Comparison of ENCODE assay signal across 8 cellular contexts in the genomic region with DNA sequence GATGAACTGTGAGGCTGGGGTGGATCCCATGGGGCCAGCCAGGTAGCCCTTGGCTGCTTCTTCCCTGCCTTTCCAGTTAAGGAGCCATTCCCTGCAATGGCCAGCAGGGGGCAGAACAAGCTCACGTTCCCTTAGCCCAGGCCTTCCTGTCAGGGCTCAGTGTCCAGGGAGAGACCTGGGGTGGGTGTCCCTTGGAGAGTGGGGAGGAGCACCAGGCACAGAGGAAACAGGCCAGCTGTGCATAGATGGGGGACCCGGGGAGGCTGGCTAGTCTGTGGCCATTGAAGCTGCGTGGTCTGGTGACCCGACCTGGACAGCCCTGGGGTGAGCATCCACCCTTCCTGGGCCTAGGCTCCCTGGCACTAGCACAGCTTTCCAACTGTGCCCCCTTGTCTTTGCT. TPM values are rescaled to one million over a fixed set of nuclear protein-coding genes. Genes with fewer than 3 reads are reported as not detected.
DNase-seq lines count a peak whose midpoint lies in the region; ATAC-seq and TF ChIP-seq lines count a peak whose summit lies in the region.

No MANE protein-coding gene starts in this region.

- DNase-seq in CD4-positive, CD25-positive, alpha-beta regulatory T cell = peak; percentile 66 to 80 (median 74)
- peak; percentile 53 for DNase-seq in MV-4-11 (lab: John Stamatoyannopoulos, UW)
- peak; percentile 35 for DNase-seq in activated naive CD8-positive, alpha-beta T cell treated with anti-CD3 and anti-CD28 coated beads, Interleukin-2, amount 50 U/mL, for 16 hours (ENCODE audit: low read depth, low spot score)
- peak; percentile 88 to 89 for DNase-seq in cardiac muscle cell (ENCODE audit: low read depth in 1 of 2, low spot score in 1 of 2)
- DNase-seq in pulmonary artery endothelial cell (ENCODE audit: low read depth, low spot score) = peak; percentile 29

- no peaks in the 10 kb centered on the region for H3K36me3 ChIP-seq in CD4-positive, CD25-positive, alpha-beta regulatory T cell (ENCODE audit: control insufficient read depth, insufficient read depth, low read length)
- H3K36me3 ChIP-seq in SU-DHL-6 (ENCODE audit: low read length) (no peaks in the 10 kb centered on the region), cardiac muscle cell (no peaks in the 10 kb centered on the region)

- H3K27ac Mint-ChIP-seq in CD4-positive, CD25-positive, alpha-beta regulatory T cell = peak overlapping the region in 1 of 3 donors; percentile 26

- H3K4me1 ChIP-seq in CD4-positive, CD25-positive, alpha-beta regulatory T cell (ENCODE audit: control insufficient read depth, insufficient read depth, low read length, poor library complexity, severe bottlenecking) = peaks cover 5% of the 10 kb centered on the region
- peaks cover 3% of the 10 kb centered on the region for H3K4me1 ChIP-seq in cardiac muscle cell (ENCODE audit: low read depth)

- H3K36me3 Mint-ChIP-seq in CD4-positive, CD25-positive, alpha-beta regulatory T cell = no peaks in the 10 kb centered on the region

- H3K79me2 ChIP-seq in SU-DHL-6 (ENCODE audit: insufficient read depth, low read length) = no peaks in the 10 kb centered on the region

- H3K9me2 ChIP-seq in SU-DHL-6 (replicated peaks; ENCODE audit: insufficient read depth, low read length) = no peaks in the 10 kb centered on the region

- H3K4me2 ChIP-seq in SU-DHL-6 (ENCODE audit: low read depth, low read length, poor library complexity, severe bottlenecking) = no peak overlapping the region

- H3K27me3 ChIP-seq in CD4-positive, CD25-positive, alpha-beta regulatory T cell (ENCODE audit: control insufficient read depth, insufficient read depth, low read length) = no peaks in the 10 kb centered on the region
- no peaks in the 10 kb centered on the region for H3K27me3 ChIP-seq in SU-DHL-6 (ENCODE audit: low read length)
- H3K27me3 ChIP-seq in cardiac muscle cell = no peaks in the 10 kb centered on the region

- TF ChIP-seq CTCF in SU-DHL-6 (IDR thresholded peaks at IDR 0.05; ENCODE audit: insufficient read depth, low read length, poor library complexity, severe bottlenecking) (peak; percentile 86), cardiac muscle cell (IDR thresholded peaks at IDR 0.05; ENCODE audit: low read depth, low read length) (peak; percentile 93)

- no peak overlapping the region for H3K27ac ChIP-seq in CD4-positive, CD25-positive, alpha-beta regulatory T cell (ENCODE audit: insufficient read depth, low read length, poor library complexity, severe bottlenecking)
- no peak overlapping the region for H3K27ac ChIP-seq in SU-DHL-6 (ENCODE audit: low read depth, low read length)
- no peak overlapping the region for H3K27ac ChIP-seq in cardiac muscle cell

- peaks cover 2 to 11% (median 8%) of the 10 kb centered on the region in 4 donors for H3K4me1 Mint-ChIP-seq in CD4-positive, CD25-positive, alpha-beta regulatory T cell

- H3K27me3 Mint-ChIP-seq in CD4-positive, CD25-positive, alpha-beta regulatory T cell = peaks cover 4% of the 10 kb centered on the region

- no peak overlapping the region for H3K4me3 Mint-ChIP-seq in CD4-positive, CD25-positive, alpha-beta regulatory T cell

- H3F3A ChIP-seq in SU-DHL-6 (ENCODE audit: insufficient read depth) = no peaks in the 10 kb centered on the region

- no peaks in the 10 kb centered on the region for H4K20me1 ChIP-seq in SU-DHL-6 (ENCODE audit: low read depth, low read length)

- no peak overlapping the region for H2AFZ ChIP-seq in SU-DHL-6 (ENCODE audit: low read depth, low read length, severe bottlenecking)

- H3K9me3 Mint-ChIP-seq in CD4-positive, CD25-positive, alpha-beta regulatory T cell = peaks cover 0 to 7% (median 0%) of the 10 kb centered on the region in 7 donors

- H3K9ac ChIP-seq in SU-DHL-6 (ENCODE audit: low read length) = no peak overlapping the region

- no peak overlapping the region for H3K4me3 ChIP-seq in CD4-positive, CD25-positive, alpha-beta regulatory T cell (ENCODE audit: low read depth, low read length)
- H3K4me3 ChIP-seq in SU-DHL-6 (ENCODE audit: insufficient read depth, low read length, poor library complexity, severe bottlenecking) (no peak overlapping the region), cardiac muscle cell (no peak overlapping the region)

- peak; percentile 64 to 75 for ATAC-seq in CD4-positive, CD25-positive, alpha-beta regulatory T cell (ENCODE audit: low read depth in 2 of 2)
- ATAC-seq in GM21447 (IDR thresholded peaks at IDR 0.05; ENCODE audit: unreplicated experiment) (peak; percentile 62), GM18870 (IDR thresholded peaks at IDR 0.05; ENCODE audit: unreplicated experiment) (no peak)

- H3K9me3 ChIP-seq in CD4-positive, CD25-positive, alpha-beta regulatory T cell (ENCODE audit: control insufficient read depth in 2 of 2, low read length in 2 of 2) = peaks cover 5 to 6% of the 10 kb centered on the region in 2 experiments
- no peaks in the 10 kb centered on the region for H3K9me3 ChIP-seq in SU-DHL-6 (ENCODE audit: insufficient read depth, low read length)
- H3K9me3 ChIP-seq in cardiac muscle cell (ENCODE audit: low read depth) = no peaks in the 10 kb centered on the region

RNA-seq across cellular contexts. Expression of a gene that starts 13.2 kb away (rescaled TPM):
- not detected for total RNA-seq in CD4-positive, CD25-positive, alpha-beta regulatory T cell
- not detected for polyA plus RNA-seq in CD4-positive, CD25-positive, alpha-beta regulatory T cell
- total RNA-seq in cardiac muscle cell (not detected in 2 replicates), pulmonary artery endothelial cell (0.26 TPM in 1 of 2 replicates, not detected in the other)
- 0.28 TPM in 1 of 2 replicates, not detected in the other for polyA plus RNA-seq in cardiac muscle cell

RNA-seq across cellular contexts. Expression of a gene that starts 36.1 kb away (rescaled TPM):
- 5.3 TPM for total RNA-seq in CD4-positive, CD25-positive, alpha-beta regulatory T cell
- 10 to 100 TPM in 3 of 4 donors, 1 to 10 TPM in 1; 3.9 to 50.1 (median 48.7) TPM for polyA plus RNA-seq in CD4-positive, CD25-positive, alpha-beta regulatory T cell
- 46.9 and 65.8 TPM in 2 replicates for total RNA-seq in cardiac muscle cell
- polyA plus RNA-seq in cardiac muscle cell = 139 and 167 TPM in 2 replicates
- total RNA-seq in pulmonary artery endothelial cell = 25.0 and 57.0 TPM in 2 replicates

Comparison
In these comparisons a context has a peak if more than half of its experiments do, and no peak if none do; other contexts are left out.
1. DNase-seq: peak in every context shown above with its lines; median percentile 88 in cardiac muscle cell; 74 in CD4-positive, CD25-positive, alpha-beta regulatory T cell; 53 in MV-4-11; 35 in activated naive CD8-positive, alpha-beta T cell treated with anti-CD3 and anti-CD28 coated beads, Interleukin-2, amount 50 U/mL, for 16 hours; 29 in pulmonary artery endothelial cell.